In the genomic region with DNA sequence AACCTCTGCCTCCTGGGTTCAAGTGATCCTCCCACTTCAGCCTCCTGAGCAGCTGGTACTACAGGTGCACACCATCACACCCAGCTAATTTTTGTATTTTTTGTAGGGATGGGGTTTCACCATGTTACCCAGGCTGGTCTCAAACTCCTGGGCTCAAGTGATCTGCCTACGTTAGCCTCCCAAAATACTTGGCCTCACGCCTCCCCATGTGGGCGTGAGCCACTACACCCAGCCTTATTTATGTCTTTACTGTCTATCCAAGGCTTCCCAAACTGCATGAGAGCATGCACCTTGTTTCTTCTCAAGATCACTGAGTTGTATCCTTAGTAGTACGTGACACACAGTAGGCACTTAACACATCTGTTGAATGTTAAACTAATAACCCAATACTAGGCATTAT, we compare ENCODE assay signal across 26 cellular contexts. TPM values are rescaled to one million over a fixed set of nuclear protein-coding genes. Genes with fewer than 3 reads are reported as not detected.
DNase-seq lines count a peak whose midpoint lies in the region; ATAC-seq and TF ChIP-seq lines count a peak whose summit lies in the region.
"Had no signal": no experiment of that assay in that cellular context is flagged by ENCODE, and none has a peak within 500 bp of the region (broad histone marks: within the 10 kb centered on the region; RNA-seq: fewer than 3 reads in every experiment).

No MANE protein-coding gene starts in this region.

- peaks cover 23% of the 10 kb centered on the region for H3K36me3 Mint-ChIP-seq in activated CD4-positive, alpha-beta T cell treated with anti-CD3 and anti-CD28 coated beads for 36 hours (ENCODE audit: low read depth)
- H3K36me3 Mint-ChIP-seq in CD4-positive, CD25-positive, alpha-beta regulatory T cell: peaks cover 19% of the 10 kb centered on the region
- H3K36me3 Mint-ChIP-seq in dendritic cell treated with granulocyte-macrophage colony-stimulating factor and Interleukin-4, amounts not matched to agents 40 ng/mL and 50 ng/mL, for 4 days (ENCODE audit: low read depth): peaks cover 65% of the 10 kb centered on the region
- peaks cover 57% of the 10 kb centered on the region for H3K36me3 Mint-ChIP-seq in nephron progenitor cell (ENCODE audit: low read depth)
- H3K36me3 Mint-ChIP-seq in WTC11: peaks cover 2% of the 10 kb centered on the region; the same call in 1 of the 2 replicates

- peaks cover 64% of the 10 kb centered on the region for H3K4me1 ChIP-seq in CD4-positive, CD25-positive, alpha-beta regulatory T cell (ENCODE audit: control insufficient read depth, insufficient read depth, low read length, poor library complexity, severe bottlenecking)

- H3K27me3 Mint-ChIP-seq in activated CD4-positive, alpha-beta T cell treated with anti-CD3 and anti-CD28 coated beads for 36 hours: no peaks in the 10 kb centered on the region
- no peaks in the 10 kb centered on the region for H3K27me3 Mint-ChIP-seq in CD4-positive, CD25-positive, alpha-beta regulatory T cell
- H3K27me3 Mint-ChIP-seq in dendritic cell treated with granulocyte-macrophage colony-stimulating factor and Interleukin-4, amounts not matched to agents 40 ng/mL and 50 ng/mL, for 4 days: no peaks in the 10 kb centered on the region
- peaks cover 4% of the 10 kb centered on the region for H3K27me3 Mint-ChIP-seq in nephron progenitor cell (ENCODE audit: low read depth, poor library complexity)
- H3K27me3 Mint-ChIP-seq in WTC11 (ENCODE audit: low read depth): no peaks in the 10 kb centered on the region

- H3K4me3 ChIP-seq in CD4-positive, CD25-positive, alpha-beta regulatory T cell (ENCODE audit: low read depth, low read length): peak overlapping the region; percentile 23
- H3K4me3 ChIP-seq: lung, mucosa of descending colon, testis, vagina had no signal

- no peaks in the 10 kb centered on the region for H3K9me3 ChIP-seq in CD4-positive, CD25-positive, alpha-beta regulatory T cell (ENCODE audit: control insufficient read depth in 2 of 2, low read length in 2 of 2)
- H3K9me3 ChIP-seq: mucosa of descending colon, testis, vagina had no signal

- no peaks in the 10 kb centered on the region for H3K27me3 ChIP-seq in CD4-positive, CD25-positive, alpha-beta regulatory T cell (ENCODE audit: control insufficient read depth, insufficient read depth, low read length)
- H3K27me3 ChIP-seq: testis, vagina had no signal

- H3K4me1 Mint-ChIP-seq in activated CD4-positive, alpha-beta T cell treated with anti-CD3 and anti-CD28 coated beads for 36 hours: peaks cover 72% of the 10 kb centered on the region
- peaks cover 26 to 85% (median 55%) of the 10 kb centered on the region in 4 donors for H3K4me1 Mint-ChIP-seq in CD4-positive, CD25-positive, alpha-beta regulatory T cell
- H3K4me1 Mint-ChIP-seq in dendritic cell treated with granulocyte-macrophage colony-stimulating factor and Interleukin-4, amounts not matched to agents 40 ng/mL and 50 ng/mL, for 4 days (ENCODE audit: low read depth): peaks cover 88% of the 10 kb centered on the region
- H3K4me1 Mint-ChIP-seq in nephron progenitor cell (peaks cover 38% of the 10 kb centered on the region), WTC11 (peaks cover 34% of the 10 kb centered on the region)

- peak overlapping the region; percentile 27 for H3K27ac Mint-ChIP-seq in activated CD4-positive, alpha-beta T cell treated with anti-CD3 and anti-CD28 coated beads for 36 hours
- H3K27ac Mint-ChIP-seq in CD4-positive, CD25-positive, alpha-beta regulatory T cell: peak overlapping the region in 1 of 3 donors; percentile 83
- H3K27ac Mint-ChIP-seq in dendritic cell treated with granulocyte-macrophage colony-stimulating factor and Interleukin-4, amounts not matched to agents 40 ng/mL and 50 ng/mL, for 4 days: peak overlapping the region; percentile 37
- H3K27ac Mint-ChIP-seq in nephron progenitor cell (peak overlapping the region; percentile 83), WTC11 (no peak overlapping the region)

- no peak for ATAC-seq in activated CD4-positive, alpha-beta T cell treated with anti-CD3 and anti-CD28 coated beads for 36 hours
- no peak for ATAC-seq in CD4-positive, CD25-positive, alpha-beta regulatory T cell (ENCODE audit: low read depth in 2 of 2)
- no peak for ATAC-seq in WTC11
- ATAC-seq: HepG2, mucosa of descending colon had no signal

- H3K4me3 Mint-ChIP-seq in activated CD4-positive, alpha-beta T cell treated with anti-CD3 and anti-CD28 coated beads for 36 hours: no peak overlapping the region
- H3K4me3 Mint-ChIP-seq in CD4-positive, CD25-positive, alpha-beta regulatory T cell: peak overlapping the region in 3 of 4 donors; percentile 2 to 16 (median 10)
- H3K4me3 Mint-ChIP-seq in dendritic cell treated with granulocyte-macrophage colony-stimulating factor and Interleukin-4, amounts not matched to agents 40 ng/mL and 50 ng/mL, for 4 days: no peak overlapping the region
- H3K4me3 Mint-ChIP-seq in nephron progenitor cell: no peak overlapping the region
- H3K4me3 Mint-ChIP-seq in WTC11: no peak overlapping the region

- peaks cover 2% of the 10 kb centered on the region for H3K36me3 ChIP-seq in CD4-positive, CD25-positive, alpha-beta regulatory T cell (ENCODE audit: control insufficient read depth, insufficient read depth, low read length)
- H3K36me3 ChIP-seq: vagina, WERI-Rb-1 had no signal

- no peak for TF ChIP-seq CTCF in nephron progenitor cell (IDR thresholded peaks at IDR 0.05)
- TF ChIP-seq CTCF in WTC11 (IDR thresholded peaks at IDR 0.05): no peak

- CTCF ChIA-PET in activated CD4-positive, alpha-beta T cell treated with anti-CD3 and anti-CD28 coated beads for 36 hours (lab: Charles Lee): no interaction called here
- CTCF ChIA-PET in WTC11 (lab: Charles Lee): interaction anchor here (0.6 kb wide), 1 partner anchor 129 kb away, joined by 4 read pairs; a partner anchor contains a TSS

- intact Hi-C loops in activated CD4-positive, alpha-beta T cell treated with anti-CD3 and anti-CD28 coated beads for 36 hours (cut with DNase I, micrococcal nuclease): no loop called here
- intact Hi-C loops in dendritic cell treated with granulocyte-macrophage colony-stimulating factor and Interleukin-4, amounts not matched to agents 40 ng/mL and 50 ng/mL, for 4 days (cut with micrococcal nuclease): loop anchor here (5.0 kb wide), 1 partner anchor 43 kb away; no protein-coding TSS in a partner anchor

- POLR2A ChIA-PET in activated CD4-positive, alpha-beta T cell treated with anti-CD3 and anti-CD28 coated beads for 36 hours (lab: Charles Lee): no interaction called here
- POLR2A ChIA-PET in WTC11 (lab: Charles Lee): no interaction called here

- H3K9me3 Mint-ChIP-seq in activated CD4-positive, alpha-beta T cell treated with anti-CD3 and anti-CD28 coated beads for 36 hours (ENCODE audit: low read depth): peaks cover 2% of the 10 kb centered on the region
- H3K9me3 Mint-ChIP-seq in CD4-positive, CD25-positive, alpha-beta regulatory T cell: no peaks in the 10 kb centered on the region
- H3K9me3 Mint-ChIP-seq in dendritic cell treated with granulocyte-macrophage colony-stimulating factor and Interleukin-4, amounts not matched to agents 40 ng/mL and 50 ng/mL, for 4 days: no peaks in the 10 kb centered on the region
- H3K9me3 Mint-ChIP-seq in nephron progenitor cell: peaks cover 13% of the 10 kb centered on the region
- H3K9me3 Mint-ChIP-seq in WTC11: no peaks in the 10 kb centered on the region

- no peak for DNase-seq in activated CD4-positive, alpha-beta T cell treated with anti-CD3 and anti-CD28 coated beads for 36 hours
- DNase-seq in activated CD4-positive, alpha-beta T cell treated with anti-CD3 and anti-CD28 coated beads, Interleukin-2, amount 50 U/mL, for 4 hours: no peak
- DNase-seq in CD4-positive, CD25-positive, alpha-beta regulatory T cell: no peak
- DNase-seq in nephron progenitor cell (no peak), NCI-H748 (lab: John Stamatoyannopoulos, UW; ENCODE audit: unreplicated experiment) (no peak), WTC11 (ENCODE audit: low spot score) (no peak), NCI-H1048 (lab: John Stamatoyannopoulos, UW) (no peak)
- DNase-seq: activated CD4-positive, alpha-beta T cell treated with anti-CD3 and anti-CD28 coated beads, Interleukin-2, amount 50 U/mL, for 1 hour; activated effector memory CD4-positive, alpha-beta T cell treated with anti-CD3 and anti-CD28 coated beads, Interleukin-2, amount 50 U/mL, for 16 hours; DMS53; Kasumi-1; mucosa of descending colon; NCI-H1694; NCI-H524 treated with DMSO at 0.1 percent for 48 hours; NK-92 treated with Interleukin-12 subunit alpha and Interleukin-12 subunit beta, amount 100 ng/mL, for 24 hours; SHP77 treated with DMSO at 0.1 percent for 48 hours; stimulated activated naive CD4-positive, alpha-beta T cell; T1000; WERI-Rb-1 had no signal

- no peak overlapping the region for H3K27ac ChIP-seq in CD4-positive, CD25-positive, alpha-beta regulatory T cell (ENCODE audit: insufficient read depth, low read length, poor library complexity, severe bottlenecking)
- H3K27ac ChIP-seq: 22Rv1, epithelial cell of prostate, testis, vagina, WERI-Rb-1 had no signal

TF ChIP-seq in WTC11, 78 proteins besides CTCF, POLR2A, EP300 and RAD21 (continues in another document):
- no peak for TF ChIP-seq SMAD4 (CRISPR knock-in tag; IDR thresholded peaks at IDR 0.05)
- TF ChIP-seq, protein P1, sequence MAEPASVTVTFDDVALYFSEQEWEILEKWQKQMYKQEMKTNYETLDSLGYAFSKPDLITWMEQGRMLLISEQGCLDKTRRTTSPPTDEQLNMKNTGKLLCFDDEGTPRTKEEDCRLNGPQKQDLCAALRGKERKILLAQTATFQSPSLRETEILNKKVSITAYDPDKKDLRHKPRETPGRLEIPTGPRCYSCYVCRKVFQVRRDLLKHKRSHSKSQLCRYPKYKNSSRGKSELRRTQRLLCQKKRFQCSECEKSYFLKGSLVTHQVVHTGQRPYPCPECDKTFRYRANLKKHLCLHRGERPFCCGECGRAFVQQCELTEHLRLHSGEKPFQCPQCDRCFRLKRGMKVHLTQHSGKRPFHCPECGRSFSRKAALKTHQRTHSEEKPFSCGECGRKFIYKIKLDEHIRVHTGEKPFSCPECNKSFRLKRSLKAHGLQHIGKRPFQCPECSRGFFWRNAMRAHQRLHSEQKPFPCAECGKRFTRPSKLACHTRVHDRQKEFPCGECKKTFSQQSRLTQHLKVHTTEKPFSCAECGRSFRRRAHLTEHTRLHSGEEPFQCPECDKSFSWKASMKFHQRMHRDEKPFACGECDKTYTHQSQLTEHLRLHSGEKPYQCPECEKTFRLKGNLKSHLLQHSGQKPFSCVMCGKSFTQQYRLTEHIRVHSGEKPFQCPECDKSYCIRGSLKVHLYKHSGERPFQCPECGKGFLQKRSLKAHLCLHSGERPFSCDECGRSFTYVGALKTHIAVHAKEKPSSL (CRISPR knock-in tag; conservative IDR thresholded peaks at IDR 0.05): no peak
- TF ChIP-seq ZNF396 (CRISPR knock-in tag; IDR thresholded peaks at IDR 0.05; ENCODE audit: borderline replicate concordance): no peak
- TF ChIP-seq TCF7 (CRISPR knock-in tag; IDR thresholded peaks at IDR 0.05; ENCODE audit: low read depth): no peak
- no peak for TF ChIP-seq SMAD3 (CRISPR knock-in tag; IDR thresholded peaks at IDR 0.05; ENCODE audit: borderline replicate concordance)
- TF ChIP-seq ZNF232 (CRISPR knock-in tag; IDR thresholded peaks at IDR 0.05): no peak
- TF ChIP-seq NFE2L1 (CRISPR knock-in tag; IDR thresholded peaks at IDR 0.05): no peak

RNA-seq across cellular contexts. Expression of a gene that starts 14.3 kb away (rescaled TPM):
- total RNA-seq in activated CD4-positive, alpha-beta T cell treated with anti-CD3 and anti-CD28 coated beads for 36 hours: 100 to 1,000 TPM; 104 to 132 TPM
- total RNA-seq in CD4-positive, CD25-positive, alpha-beta regulatory T cell: 175 TPM
- 10 to 100 TPM; 55.3 to 85.3 (median 61.8) TPM for polyA plus RNA-seq in CD4-positive, CD25-positive, alpha-beta regulatory T cell
- total RNA-seq in WTC11 (2021): 90.1 to 104 TPM (median 92.8 TPM) in 3 replicates

Comparison
In these comparisons a context has a peak if more than half of its experiments do, and no peak if none do; other contexts are left out.
1. H3K4me3 Mint-ChIP-seq: peak in CD4-positive, CD25-positive, alpha-beta regulatory T cell (3 of 4); none in activated CD4-positive, alpha-beta T cell treated with anti-CD3 and anti-CD28 coated beads for 36 hours (single experiment), dendritic cell treated with granulocyte-macrophage colony-stimulating factor and Interleukin-4, amounts not matched to agents 40 ng/mL and 50 ng/mL, for 4 days (single experiment), nephron progenitor cell (single experiment) and WTC11 (single experiment).